In genomic region chr5:87877495-87877894, GRCh38 we compare ENCODE assay signal across 18 cellular contexts.
"Had no signal": no experiment of that assay in that cellular context is flagged by ENCODE, and none has a peak within 500 bp of the region (broad histone marks: within the 10 kb centered on the region; RNA-seq: fewer than 3 reads in every experiment).

No MANE protein-coding gene starts in this region.

- DNase-seq: effector CD4-positive, alpha-beta T cell; endodermal cell; erythroblast; foreskin keratinocyte; kidney; left cardiac atrium; left ventricle myocardium inferior; lower lobe of right lung; midbrain; occipital lobe; pancreas; right cardiac atrium; small intestine; stimulated activated CD4-positive, alpha-beta T cell treated with anti-CD3 and anti-CD28 coated beads, Interleukin-12 subunit alpha, Interleukin-12 subunit beta, amount 100 ng/mL, for 4 hours; stimulated activated naive CD4-positive, alpha-beta T cell treated with Interleukin-2 at 50 U/mL for 16 hours; trophoblast cell had no signal

- H3K36me3 ChIP-seq: left ventricle myocardium inferior, lower lobe of right lung, pancreas had no signal

- H3K4me1 ChIP-seq: foreskin keratinocyte, left ventricle myocardium inferior, lower lobe of right lung, pancreas had no signal

- H3K9me3 ChIP-seq: pancreas had no signal

- ATAC-seq: foreskin keratinocyte; left cardiac atrium; lower lobe of right lung; natural killer cell treated with Interleukin-12 subunit alpha and Interleukin-12 subunit beta and Interleukin-15 and Interleukin-18, amount 100 ng/mL, for 72 hours; pancreas; right cardiac atrium had no signal

- H3K27me3 ChIP-seq: foreskin keratinocyte, pancreas had no signal

- FAIRE-seq: endothelial cell of umbilical vein, kidney, pancreas, small intestine had no signal

- H3K27ac ChIP-seq: foreskin keratinocyte, left ventricle myocardium inferior, lower lobe of right lung, pancreas had no signal

- H3K4me3 ChIP-seq: left ventricle myocardium inferior, lower lobe of right lung, pancreas had no signal
